In genomic region chrX:41917517-41917916, GRCh38 we compare ENCODE assay signal across 20 cellular contexts. TPM values are rescaled to one million over a fixed set of nuclear protein-coding genes. Genes with fewer than 3 reads are reported as not detected.
DNase-seq lines count a peak whose midpoint lies in the region; ATAC-seq and TF ChIP-seq lines count a peak whose summit lies in the region.
"Had no signal": no experiment of that assay in that cellular context is flagged by ENCODE, and none has a peak within 500 bp of the region (broad histone marks: within the 10 kb centered on the region; RNA-seq: fewer than 3 reads in every experiment).

No MANE protein-coding gene starts in this region.

- TF ChIP-seq CTCF in activated CD8-positive, alpha-beta T cell treated with anti-CD3 and anti-CD28 coated beads for 36 hours (IDR thresholded peaks at IDR 0.05) = no peak
- TF ChIP-seq CTCF in dorsolateral prefrontal cortex (IDR thresholded peaks at IDR 0.05 in 54 of 56, conservative IDR thresholded peaks at IDR 0.05 in 2 of 56; ENCODE audit: low read depth in 1 of 56, partially characterized antibody in 56 of 56) = no peak

- peak in 1 of 2 donors; percentile 46 for ATAC-seq in CD4-positive, CD25-positive, alpha-beta regulatory T cell (ENCODE audit: low read depth in 2 of 2)
- ATAC-seq in activated CD8-positive, alpha-beta T cell treated with anti-CD3 and anti-CD28 coated beads for 36 hours = no peak
- ATAC-seq: right lobe of liver; stimulated activated memory B cell treated with anti-CD40 and anti-IgM and Interleukin-4, amounts not matched to agents 10 μg/mL and 1 μg/mL and 100 μg/mL, for 72 hours had no signal

- peak in 2 of 3 donors; percentile 29 to 45 for DNase-seq in CD4-positive, CD25-positive, alpha-beta regulatory T cell
- peak in 1 of 5 donors; percentile 16 for DNase-seq in CD4-positive, alpha-beta memory T cell
- DNase-seq in activated CD8-positive, alpha-beta T cell treated with anti-CD3 and anti-CD28 coated beads for 36 hours = no peak
- DNase-seq in immature natural killer cell = no peak
- no peak for DNase-seq in putamen (ENCODE audit: low spot score)
- no peak for DNase-seq in SIG-M5 treated with dmso at 0.1 percent for 504 hours (lab: John Stamatoyannopoulos, UW; ENCODE audit: unreplicated experiment)
- no peak for DNase-seq in dorsolateral prefrontal cortex
- DNase-seq: activated CD4-positive, alpha-beta T cell treated with anti-CD3 and anti-CD28 coated beads for 48 hours; central memory CD4-positive, alpha-beta T cell; COR-L47; effector CD8-positive, alpha-beta T cell; GM23248; NCI-H1105; NCI-H2081 treated with DMSO at 0.1 percent for 48 hours; NCI-H446 treated with DMSO at 0.1 percent for 48 hours; NK-92 treated with Interleukin-12 subunit alpha and Interleukin-12 subunit beta, amount 100 ng/mL, for 24 hours; right lobe of liver; tibial artery had no signal

- H3K36me3 ChIP-seq in CD4-positive, CD25-positive, alpha-beta regulatory T cell (ENCODE audit: control insufficient read depth, insufficient read depth, low read length) = no peaks in the 10 kb centered on the region
- H3K36me3 ChIP-seq in CD4-positive, alpha-beta memory T cell (ENCODE audit: insufficient read depth, low read length) = no peaks in the 10 kb centered on the region
- H3K36me3 ChIP-seq: right lobe of liver, tibial artery had no signal

- POLR2A ChIA-PET in CD4-positive, alpha-beta memory T cell (lab: Charles Lee; ENCODE audit: partially characterized antibody) = interaction anchor here (0.7 to 2.4 kb wide), 4 partner anchors 9 to 1025 kb away, joined by 3 to 11 read pairs (median 3); no protein-coding TSS in a partner anchor
- POLR2A ChIA-PET in activated CD8-positive, alpha-beta T cell treated with anti-CD3 and anti-CD28 coated beads for 36 hours (lab: Charles Lee) = no interaction called here

- H3K4me1 ChIP-seq in CD4-positive, CD25-positive, alpha-beta regulatory T cell (ENCODE audit: control insufficient read depth, insufficient read depth, low read length, poor library complexity, severe bottlenecking) = peaks cover 21% of the 10 kb centered on the region
- peaks cover 66% of the 10 kb centered on the region for H3K4me1 ChIP-seq in CD4-positive, alpha-beta memory T cell (ENCODE audit: insufficient read depth, low read length)
- H3K4me1 ChIP-seq: right lobe of liver had no signal

- intact Hi-C loops in CD4-positive, alpha-beta memory T cell (cut with micrococcal nuclease) = no loop called here
- intact Hi-C loops in activated CD8-positive, alpha-beta T cell treated with anti-CD3 and anti-CD28 coated beads for 36 hours (cut with micrococcal nuclease) = no loop called here
- intact Hi-C loops in dorsolateral prefrontal cortex (cut with DNase I) = no loop called here

- H3K4me3 ChIP-seq in CD4-positive, CD25-positive, alpha-beta regulatory T cell (ENCODE audit: low read depth, low read length) = peak overlapping the region; percentile 98
- H3K4me3 ChIP-seq in CD4-positive, alpha-beta memory T cell (ENCODE audit: low read length in 2 of 2) = peak overlapping the region in 1 of 2 donors; percentile 38
- H3K4me3 ChIP-seq in dorsolateral prefrontal cortex = no peak overlapping the region
- H3K4me3 ChIP-seq: GM23248, right lobe of liver, tibial artery had no signal

- H3K36me3 Mint-ChIP-seq in CD4-positive, CD25-positive, alpha-beta regulatory T cell = no peaks in the 10 kb centered on the region
- H3K36me3 Mint-ChIP-seq in CD4-positive, alpha-beta memory T cell = peaks cover 3 to 20% of the 10 kb centered on the region in 2 donors
- H3K36me3 Mint-ChIP-seq in activated CD8-positive, alpha-beta T cell treated with anti-CD3 and anti-CD28 coated beads for 36 hours (ENCODE audit: low read depth) = peaks cover 4% of the 10 kb centered on the region
- H3K36me3 Mint-ChIP-seq in immature natural killer cell = no peaks in the 10 kb centered on the region

- H3K27ac ChIP-seq in CD4-positive, CD25-positive, alpha-beta regulatory T cell (ENCODE audit: insufficient read depth, low read length, poor library complexity, severe bottlenecking) = peak overlapping the region; percentile 41
- peak overlapping the region; percentile 12 for H3K27ac ChIP-seq in CD4-positive, alpha-beta memory T cell (ENCODE audit: low read depth, low read length)
- no peak overlapping the region for H3K27ac ChIP-seq in dorsolateral prefrontal cortex
- H3K27ac ChIP-seq: GM23248, right lobe of liver, tibial artery had no signal

- CTCF ChIA-PET in CD4-positive, alpha-beta memory T cell (lab: Charles Lee; ENCODE audit: partially characterized antibody) = interaction anchor here (1.5 kb wide), 1 partner anchor 119 kb away, joined by 3 read pairs; no protein-coding TSS in a partner anchor
- CTCF ChIA-PET in activated CD8-positive, alpha-beta T cell treated with anti-CD3 and anti-CD28 coated beads for 36 hours (lab: Charles Lee) = interaction anchor here (0.7 to 2.4 kb wide), 3 partner anchors 24 to 136 kb away, joined by 3 to 5 read pairs (median 4); no protein-coding TSS in a partner anchor

- H3K9me3 ChIP-seq in CD4-positive, CD25-positive, alpha-beta regulatory T cell (ENCODE audit: control insufficient read depth in 2 of 2, low read length in 2 of 2) = no peaks in the 10 kb centered on the region
- no peaks in the 10 kb centered on the region for H3K9me3 ChIP-seq in CD4-positive, alpha-beta memory T cell (ENCODE audit: control insufficient read depth in 1 of 2, low read length in 2 of 2)
- H3K9me3 ChIP-seq: right lobe of liver, tibial artery had no signal

- H3K27me3 ChIP-seq in CD4-positive, CD25-positive, alpha-beta regulatory T cell (ENCODE audit: control insufficient read depth, insufficient read depth, low read length) = no peaks in the 10 kb centered on the region
- no peaks in the 10 kb centered on the region for H3K27me3 ChIP-seq in CD4-positive, alpha-beta memory T cell (ENCODE audit: insufficient read depth, low read length)
- peaks cover 0 to 48% (median 6%) of the 10 kb centered on the region in 45 donors for H3K27me3 ChIP-seq in dorsolateral prefrontal cortex
- H3K27me3 ChIP-seq: right lobe of liver, tibial artery had no signal

- no peaks in the 10 kb centered on the region for H3K9me3 Mint-ChIP-seq in CD4-positive, CD25-positive, alpha-beta regulatory T cell
- H3K9me3 Mint-ChIP-seq in CD4-positive, alpha-beta memory T cell = no peaks in the 10 kb centered on the region
- H3K9me3 Mint-ChIP-seq in activated CD8-positive, alpha-beta T cell treated with anti-CD3 and anti-CD28 coated beads for 36 hours = no peaks in the 10 kb centered on the region
- no peaks in the 10 kb centered on the region for H3K9me3 Mint-ChIP-seq in immature natural killer cell
- H3K9me3 Mint-ChIP-seq: activated T-helper 1 cell treated with anti-CD3 and anti-CD28 coated beads, Interleukin-12 subunit alpha, Interleukin-12 subunit beta, Interleukin-2, Interleukin-4 antibody, amounts not matched to agents 30 ng/mL and 10 ng/mL and 1 ng/mL, durations not matched to agents 14 hours and 24 hours and 36 hours; stimulated activated memory B cell treated with anti-CD40 and anti-IgM and Interleukin-4, amounts not matched to agents 10 μg/mL and 1 μg/mL and 100 μg/mL, for 72 hours had no signal

- H3K27ac Mint-ChIP-seq in CD4-positive, CD25-positive, alpha-beta regulatory T cell = peak overlapping the region; percentile 53 to 88 (median 85)
- H3K27ac Mint-ChIP-seq in CD4-positive, alpha-beta memory T cell = peak overlapping the region; percentile 43 to 90 (median 84)
- H3K27ac Mint-ChIP-seq in activated CD8-positive, alpha-beta T cell treated with anti-CD3 and anti-CD28 coated beads for 36 hours = peak overlapping the region; percentile 80
- H3K27ac Mint-ChIP-seq in immature natural killer cell = peak overlapping the region in 4 of 6 donors; percentile 4 to 36 (median 22)
- H3K27ac Mint-ChIP-seq: activated T-helper 1 cell treated with anti-CD3 and anti-CD28 coated beads, Interleukin-12 subunit alpha, Interleukin-12 subunit beta, Interleukin-2, Interleukin-4 antibody, amounts not matched to agents 30 ng/mL and 10 ng/mL and 1 ng/mL, durations not matched to agents 14 hours and 24 hours and 36 hours; stimulated activated memory B cell treated with anti-CD40 and anti-IgM and Interleukin-4, amounts not matched to agents 10 μg/mL and 1 μg/mL and 100 μg/mL, for 72 hours had no signal

- H3K4me1 Mint-ChIP-seq in CD4-positive, CD25-positive, alpha-beta regulatory T cell = peaks cover 14 to 52% (median 38%) of the 10 kb centered on the region in 4 donors
- peaks cover 29 to 80% (median 54%) of the 10 kb centered on the region in 4 donors for H3K4me1 Mint-ChIP-seq in CD4-positive, alpha-beta memory T cell
- H3K4me1 Mint-ChIP-seq in activated CD8-positive, alpha-beta T cell treated with anti-CD3 and anti-CD28 coated beads for 36 hours (ENCODE audit: low read depth) = peaks cover 64% of the 10 kb centered on the region
- peaks cover 16 to 42% of the 10 kb centered on the region in 2 donors for H3K4me1 Mint-ChIP-seq in immature natural killer cell

- no peaks in the 10 kb centered on the region for H3K27me3 Mint-ChIP-seq in CD4-positive, CD25-positive, alpha-beta regulatory T cell
- no peaks in the 10 kb centered on the region for H3K27me3 Mint-ChIP-seq in CD4-positive, alpha-beta memory T cell
- no peaks in the 10 kb centered on the region for H3K27me3 Mint-ChIP-seq in activated CD8-positive, alpha-beta T cell treated with anti-CD3 and anti-CD28 coated beads for 36 hours
- H3K27me3 Mint-ChIP-seq in immature natural killer cell (ENCODE audit: low read depth in 3 of 3) = no peaks in the 10 kb centered on the region
- H3K27me3 Mint-ChIP-seq: stimulated activated memory B cell treated with anti-CD40 and anti-IgM and Interleukin-4, amounts not matched to agents 10 μg/mL and 1 μg/mL and 100 μg/mL, for 72 hours had no signal

- H3K4me3 Mint-ChIP-seq in CD4-positive, CD25-positive, alpha-beta regulatory T cell = peak overlapping the region; percentile 73 to 95 (median 88)
- peak overlapping the region; percentile 57 to 88 (median 78) for H3K4me3 Mint-ChIP-seq in CD4-positive, alpha-beta memory T cell
- H3K4me3 Mint-ChIP-seq in activated CD8-positive, alpha-beta T cell treated with anti-CD3 and anti-CD28 coated beads for 36 hours = peak overlapping the region; percentile 67
- peak overlapping the region; percentile 6 to 41 (median 17) for H3K4me3 Mint-ChIP-seq in immature natural killer cell
- H3K4me3 Mint-ChIP-seq: activated T-helper 1 cell treated with anti-CD3 and anti-CD28 coated beads, Interleukin-12 subunit alpha, Interleukin-12 subunit beta, Interleukin-2, Interleukin-4 antibody, amounts not matched to agents 30 ng/mL and 10 ng/mL and 1 ng/mL, durations not matched to agents 14 hours and 24 hours and 36 hours; stimulated activated memory B cell treated with anti-CD40 and anti-IgM and Interleukin-4, amounts not matched to agents 10 μg/mL and 1 μg/mL and 100 μg/mL, for 72 hours had no signal

RNA-seq across cellular contexts. Expression of gene CASK, which starts 5.8 kb away (rescaled TPM):
- total RNA-seq in CD4-positive, CD25-positive, alpha-beta regulatory T cell = 168 TPM
- polyA plus RNA-seq in CD4-positive, CD25-positive, alpha-beta regulatory T cell = 10 to 100 TPM in 3 of 4 donors, 1 to 10 TPM in 1; 8.4 to 31.5 (median 18.5) TPM
- 100 to 1,000 TPM; 115 to 116 TPM for total RNA-seq in CD4-positive, alpha-beta memory T cell
- polyA plus RNA-seq in CD4-positive, alpha-beta memory T cell = 10 to 100 TPM in 1 of 2 donors, 1 to 10 TPM in 1; 3.8 to 22.6 TPM
- total RNA-seq in activated CD8-positive, alpha-beta T cell treated with anti-CD3 and anti-CD28 coated beads for 36 hours = 10 to 100 TPM; 18.2 to 20.2 TPM
- polyA plus RNA-seq in immature natural killer cell = 1 to 10 TPM; 3.0 to 7.0 (median 3.2) TPM
- 10 to 100 TPM; 35.0 to 72.8 (median 52.6) TPM for total RNA-seq in dorsolateral prefrontal cortex

Comparison
In these comparisons a context has a peak if more than half of its experiments do, and no peak if none do; other contexts are left out.
1. DNase-seq: peak in CD4-positive, CD25-positive, alpha-beta regulatory T cell (2 of 3); none in activated CD8-positive, alpha-beta T cell treated with anti-CD3 and anti-CD28 coated beads for 36 hours (single experiment), immature natural killer cell (0 of 3), putamen (single experiment), SIG-M5 treated with dmso at 0.1 percent for 504 hours (single experiment) and dorsolateral prefrontal cortex (0 of 10).
2. H3K27ac ChIP-seq: peak in CD4-positive, CD25-positive, alpha-beta regulatory T cell (single experiment) and CD4-positive, alpha-beta memory T cell (single experiment); none in dorsolateral prefrontal cortex (0 of 59).
3. H3K27ac Mint-ChIP-seq: peak in every context shown above with its lines; median percentile 85 in CD4-positive, CD25-positive, alpha-beta regulatory T cell; 84 in CD4-positive, alpha-beta memory T cell; 80 in activated CD8-positive, alpha-beta T cell treated with anti-CD3 and anti-CD28 coated beads for 36 hours; 22 in immature natural killer cell.
4. H3K4me3 Mint-ChIP-seq: peak in every context shown above with its lines; median percentile 88 in CD4-positive, CD25-positive, alpha-beta regulatory T cell; 78 in CD4-positive, alpha-beta memory T cell; 67 in activated CD8-positive, alpha-beta T cell treated with anti-CD3 and anti-CD28 coated beads for 36 hours; 17 in immature natural killer cell.